Comparison of ENCODE assay signal across 1 cellular context in the genomic region with DNA sequence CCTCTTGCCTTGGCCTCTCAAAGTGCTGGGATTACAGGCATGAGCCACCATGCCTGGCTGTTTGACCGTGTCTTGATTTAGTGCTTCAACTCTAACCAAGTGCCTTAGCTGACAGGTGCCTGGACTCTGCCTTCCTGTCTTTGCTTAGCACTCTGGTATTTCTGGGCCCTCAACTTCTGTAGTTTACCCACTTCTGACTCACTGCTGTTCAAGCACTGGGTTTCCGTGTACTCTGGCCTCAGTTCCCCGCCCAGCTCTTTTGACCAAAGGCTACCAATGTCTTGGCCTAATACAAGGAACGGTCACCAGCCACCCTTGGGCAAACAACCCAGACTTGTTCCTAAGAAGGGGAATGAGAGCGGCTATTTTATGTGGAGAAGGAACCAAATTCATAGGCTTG.
A peak's percentile ranks its signal among the peaks of the same experiment; 100 is the strongest.
TF ChIP-seq lines count a peak whose summit lies in the region.

No MANE protein-coding gene starts in this region.

TF ChIP-seq in HepG2, 621 proteins besides CTCF, POLR2A, EP300 and RAD21 (continued from another document and continues in another):
- TF ChIP-seq, protein P1, sequence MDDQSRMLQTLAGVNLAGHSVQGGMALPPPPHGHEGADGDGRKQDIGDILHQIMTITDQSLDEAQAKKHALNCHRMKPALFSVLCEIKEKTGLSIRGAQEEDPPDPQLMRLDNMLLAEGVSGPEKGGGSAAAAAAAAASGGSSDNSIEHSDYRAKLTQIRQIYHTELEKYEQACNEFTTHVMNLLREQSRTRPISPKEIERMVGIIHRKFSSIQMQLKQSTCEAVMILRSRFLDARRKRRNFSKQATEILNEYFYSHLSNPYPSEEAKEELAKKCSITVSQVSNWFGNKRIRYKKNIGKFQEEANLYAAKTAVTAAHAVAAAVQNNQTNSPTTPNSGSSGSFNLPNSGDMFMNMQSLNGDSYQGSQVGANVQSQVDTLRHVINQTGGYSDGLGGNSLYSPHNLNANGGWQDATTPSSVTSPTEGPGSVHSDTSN (CRISPR knock-in tag; IDR thresholded peaks at IDR 0.05; ENCODE audit: borderline replicate concordance), result no peak
- TF ChIP-seq SYNCRIP (IDR thresholded peaks at IDR 0.05; ENCODE audit: insufficient read depth, low read depth, low read length) (no peak), FOXM1 (CRISPR knock-in tag; IDR thresholded peaks at IDR 0.05) (no peak), ZNF614 (CRISPR knock-in tag; IDR thresholded peaks at IDR 0.05; ENCODE audit: borderline replicate concordance) (no peak), SP2 (CRISPR knock-in tag; IDR thresholded peaks at IDR 0.05) (no peak), MYC (CRISPR knock-in tag; IDR thresholded peaks at IDR 0.05; ENCODE audit: borderline replicate concordance) (no peak; the same call in 1 of the 2 replicates), MZF1 (CRISPR knock-in tag; IDR thresholded peaks at IDR 0.05; ENCODE audit: borderline replicate concordance) (no peak), SMAD1 (CRISPR knock-in tag; IDR thresholded peaks at IDR 0.05; ENCODE audit: borderline replicate concordance, low read depth) (no peak), ESRRA (CRISPR knock-in tag; IDR thresholded peaks at IDR 0.05; ENCODE audit: low read depth) (0 out of 2 replicates have a peak, but pooled peaks have one; percentile 42), SRSF9 (IDR thresholded peaks at IDR 0.05; ENCODE audit: borderline replicate concordance, insufficient read depth, low read depth, low read length, poor library complexity, severe bottlenecking) (no peak), ZNF672 (CRISPR knock-in tag; IDR thresholded peaks at IDR 0.05) (no peak), ZNF33B (CRISPR knock-in tag; IDR thresholded peaks at IDR 0.05) (no peak), CC2D1A (CRISPR knock-in tag; IDR thresholded peaks at IDR 0.05) (no peak), FLYWCH1 (CRISPR knock-in tag; IDR thresholded peaks at IDR 0.05) (no peak), SPEN (CRISPR knock-in tag; IDR thresholded peaks at IDR 0.05; ENCODE audit: low read depth) (no peak), ZSCAN9 (CRISPR knock-in tag; IDR thresholded peaks at IDR 0.05; ENCODE audit: borderline replicate concordance) (no peak), SP1 (IDR thresholded peaks at IDR 0.05) (no peak), SP1 (CRISPR knock-in tag; IDR thresholded peaks at IDR 0.05) (no peak), CREM (IDR thresholded peaks at IDR 0.05) (peak; percentile 79), CREM (CRISPR knock-in tag; IDR thresholded peaks at IDR 0.05) (no peak), KDM2A (CRISPR knock-in tag; IDR thresholded peaks at IDR 0.05; ENCODE audit: borderline replicate concordance, low read depth) (no peak), ISX (CRISPR knock-in tag; conservative IDR thresholded peaks at IDR 0.05) (no peak), KLF16 (CRISPR knock-in tag; IDR thresholded peaks at IDR 0.05) (no peak), TSC22D2 (CRISPR knock-in tag; IDR thresholded peaks at IDR 0.05; ENCODE audit: borderline replicate concordance) (no peak), ZSCAN25 (CRISPR knock-in tag; IDR thresholded peaks at IDR 0.05) (no peak), SAP130 (CRISPR knock-in tag; IDR thresholded peaks at IDR 0.05; ENCODE audit: low read depth) (peak; percentile 71), GABPA (IDR thresholded peaks at IDR 0.05; ENCODE audit: low read depth, low read length) (no peak), GABPA (CRISPR knock-in tag; IDR thresholded peaks at IDR 0.05; ENCODE audit: low read depth) (no peak), LCORL (IDR thresholded peaks at IDR 0.05) (no peak), LCORL (CRISPR knock-in tag; IDR thresholded peaks at IDR 0.05) (peak; percentile 65), MATR3 (CRISPR knock-in tag; IDR thresholded peaks at IDR 0.05) (no peak), NFIC (IDR thresholded peaks at IDR 0.05; ENCODE audit: low read length) (peak; percentile 71; the same call in 1 of the 2 replicates), ZNF556 (CRISPR knock-in tag; IDR thresholded peaks at IDR 0.05; ENCODE audit: borderline replicate concordance) (peak; percentile 44; the same call in 1 of the 2 replicates), HHEX (CRISPR knock-in tag; IDR thresholded peaks at IDR 0.05) (no peak), FOSL2 (CRISPR knock-in tag; IDR thresholded peaks at IDR 0.05) (peak; percentile 97), THAP11 (CRISPR knock-in tag; IDR thresholded peaks at IDR 0.05) (no peak), SMARCE1 (IDR thresholded peaks at IDR 0.05; ENCODE audit: borderline replicate concordance) (peak; percentile 58; the same call in 1 of the 2 replicates)
- TF ChIP-seq, protein P2, sequence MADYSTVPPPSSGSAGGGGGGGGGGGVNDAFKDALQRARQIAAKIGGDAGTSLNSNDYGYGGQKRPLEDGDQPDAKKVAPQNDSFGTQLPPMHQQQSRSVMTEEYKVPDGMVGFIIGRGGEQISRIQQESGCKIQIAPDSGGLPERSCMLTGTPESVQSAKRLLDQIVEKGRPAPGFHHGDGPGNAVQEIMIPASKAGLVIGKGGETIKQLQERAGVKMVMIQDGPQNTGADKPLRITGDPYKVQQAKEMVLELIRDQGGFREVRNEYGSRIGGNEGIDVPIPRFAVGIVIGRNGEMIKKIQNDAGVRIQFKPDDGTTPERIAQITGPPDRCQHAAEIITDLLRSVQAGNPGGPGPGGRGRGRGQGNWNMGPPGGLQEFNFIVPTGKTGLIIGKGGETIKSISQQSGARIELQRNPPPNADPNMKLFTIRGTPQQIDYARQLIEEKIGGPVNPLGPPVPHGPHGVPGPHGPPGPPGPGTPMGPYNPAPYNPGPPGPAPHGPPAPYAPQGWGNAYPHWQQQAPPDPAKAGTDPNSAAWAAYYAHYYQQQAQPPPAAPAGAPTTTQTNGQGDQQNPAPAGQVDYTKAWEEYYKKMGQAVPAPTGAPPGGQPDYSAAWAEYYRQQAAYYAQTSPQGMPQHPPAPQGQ (CRISPR knock-in tag; IDR thresholded peaks at IDR 0.05; ENCODE audit: borderline replicate concordance), result no peak
- TF ChIP-seq, protein P3, sequence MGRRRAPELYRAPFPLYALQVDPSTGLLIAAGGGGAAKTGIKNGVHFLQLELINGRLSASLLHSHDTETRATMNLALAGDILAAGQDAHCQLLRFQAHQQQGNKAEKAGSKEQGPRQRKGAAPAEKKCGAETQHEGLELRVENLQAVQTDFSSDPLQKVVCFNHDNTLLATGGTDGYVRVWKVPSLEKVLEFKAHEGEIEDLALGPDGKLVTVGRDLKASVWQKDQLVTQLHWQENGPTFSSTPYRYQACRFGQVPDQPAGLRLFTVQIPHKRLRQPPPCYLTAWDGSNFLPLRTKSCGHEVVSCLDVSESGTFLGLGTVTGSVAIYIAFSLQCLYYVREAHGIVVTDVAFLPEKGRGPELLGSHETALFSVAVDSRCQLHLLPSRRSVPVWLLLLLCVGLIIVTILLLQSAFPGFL (CRISPR knock-in tag; IDR thresholded peaks at IDR 0.05), result no peak
- TF ChIP-seq, protein P4, sequence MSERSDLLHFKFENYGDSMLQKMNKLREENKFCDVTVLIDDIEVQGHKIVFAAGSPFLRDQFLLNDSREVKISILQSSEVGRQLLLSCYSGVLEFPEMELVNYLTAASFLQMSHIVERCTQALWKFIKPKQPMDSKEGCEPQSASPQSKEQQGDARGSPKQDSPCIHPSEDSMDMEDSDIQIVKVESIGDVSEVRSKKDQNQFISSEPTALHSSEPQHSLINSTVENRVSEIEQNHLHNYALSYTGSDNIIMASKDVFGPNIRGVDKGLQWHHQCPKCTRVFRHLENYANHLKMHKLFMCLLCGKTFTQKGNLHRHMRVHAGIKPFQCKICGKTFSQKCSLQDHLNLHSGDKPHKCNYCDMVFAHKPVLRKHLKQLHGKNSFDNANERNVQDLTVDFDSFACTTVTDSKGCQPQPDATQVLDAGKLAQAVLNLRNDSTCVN (CRISPR knock-in tag; IDR thresholded peaks at IDR 0.05; ENCODE audit: borderline replicate concordance), result no peak
- TF ChIP-seq, protein P5, sequence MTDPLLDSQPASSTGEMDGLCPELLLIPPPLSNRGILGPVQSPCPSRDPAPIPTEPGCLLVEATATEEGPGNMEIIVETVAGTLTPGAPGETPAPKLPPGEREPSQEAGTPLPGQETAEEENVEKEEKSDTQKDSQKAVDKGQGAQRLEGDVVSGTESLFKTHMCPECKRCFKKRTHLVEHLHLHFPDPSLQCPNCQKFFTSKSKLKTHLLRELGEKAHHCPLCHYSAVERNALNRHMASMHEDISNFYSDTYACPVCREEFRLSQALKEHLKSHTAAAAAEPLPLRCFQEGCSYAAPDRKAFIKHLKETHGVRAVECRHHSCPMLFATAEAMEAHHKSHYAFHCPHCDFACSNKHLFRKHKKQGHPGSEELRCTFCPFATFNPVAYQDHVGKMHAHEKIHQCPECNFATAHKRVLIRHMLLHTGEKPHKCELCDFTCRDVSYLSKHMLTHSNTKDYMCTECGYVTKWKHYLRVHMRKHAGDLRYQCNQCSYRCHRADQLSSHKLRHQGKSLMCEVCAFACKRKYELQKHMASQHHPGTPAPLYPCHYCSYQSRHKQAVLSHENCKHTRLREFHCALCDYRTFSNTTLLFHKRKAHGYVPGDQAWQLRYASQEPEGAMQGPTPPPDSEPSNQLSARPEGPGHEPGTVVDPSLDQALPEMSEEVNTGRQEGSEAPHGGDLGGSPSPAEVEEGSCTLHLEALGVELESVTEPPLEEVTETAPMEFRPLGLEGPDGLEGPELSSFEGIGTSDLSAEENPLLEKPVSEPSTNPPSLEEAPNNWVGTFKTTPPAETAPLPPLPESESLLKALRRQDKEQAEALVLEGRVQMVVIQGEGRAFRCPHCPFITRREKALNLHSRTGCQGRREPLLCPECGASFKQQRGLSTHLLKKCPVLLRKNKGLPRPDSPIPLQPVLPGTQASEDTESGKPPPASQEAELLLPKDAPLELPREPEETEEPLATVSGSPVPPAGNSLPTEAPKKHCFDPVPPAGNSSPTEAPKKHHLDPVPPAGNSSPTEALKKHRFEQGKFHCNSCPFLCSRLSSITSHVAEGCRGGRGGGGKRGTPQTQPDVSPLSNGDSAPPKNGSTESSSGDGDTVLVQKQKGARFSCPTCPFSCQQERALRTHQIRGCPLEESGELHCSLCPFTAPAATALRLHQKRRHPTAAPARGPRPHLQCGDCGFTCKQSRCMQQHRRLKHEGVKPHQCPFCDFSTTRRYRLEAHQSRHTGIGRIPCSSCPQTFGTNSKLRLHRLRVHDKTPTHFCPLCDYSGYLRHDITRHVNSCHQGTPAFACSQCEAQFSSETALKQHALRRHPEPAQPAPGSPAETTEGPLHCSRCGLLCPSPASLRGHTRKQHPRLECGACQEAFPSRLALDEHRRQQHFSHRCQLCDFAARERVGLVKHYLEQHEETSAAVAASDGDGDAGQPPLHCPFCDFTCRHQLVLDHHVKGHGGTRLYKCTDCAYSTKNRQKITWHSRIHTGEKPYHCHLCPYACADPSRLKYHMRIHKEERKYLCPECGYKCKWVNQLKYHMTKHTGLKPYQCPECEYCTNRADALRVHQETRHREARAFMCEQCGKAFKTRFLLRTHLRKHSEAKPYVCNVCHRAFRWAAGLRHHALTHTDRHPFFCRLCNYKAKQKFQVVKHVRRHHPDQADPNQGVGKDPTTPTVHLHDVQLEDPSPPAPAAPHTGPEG (CRISPR knock-in tag; IDR thresholded peaks at IDR 0.05), result no peak
- TF ChIP-seq, protein P6, sequence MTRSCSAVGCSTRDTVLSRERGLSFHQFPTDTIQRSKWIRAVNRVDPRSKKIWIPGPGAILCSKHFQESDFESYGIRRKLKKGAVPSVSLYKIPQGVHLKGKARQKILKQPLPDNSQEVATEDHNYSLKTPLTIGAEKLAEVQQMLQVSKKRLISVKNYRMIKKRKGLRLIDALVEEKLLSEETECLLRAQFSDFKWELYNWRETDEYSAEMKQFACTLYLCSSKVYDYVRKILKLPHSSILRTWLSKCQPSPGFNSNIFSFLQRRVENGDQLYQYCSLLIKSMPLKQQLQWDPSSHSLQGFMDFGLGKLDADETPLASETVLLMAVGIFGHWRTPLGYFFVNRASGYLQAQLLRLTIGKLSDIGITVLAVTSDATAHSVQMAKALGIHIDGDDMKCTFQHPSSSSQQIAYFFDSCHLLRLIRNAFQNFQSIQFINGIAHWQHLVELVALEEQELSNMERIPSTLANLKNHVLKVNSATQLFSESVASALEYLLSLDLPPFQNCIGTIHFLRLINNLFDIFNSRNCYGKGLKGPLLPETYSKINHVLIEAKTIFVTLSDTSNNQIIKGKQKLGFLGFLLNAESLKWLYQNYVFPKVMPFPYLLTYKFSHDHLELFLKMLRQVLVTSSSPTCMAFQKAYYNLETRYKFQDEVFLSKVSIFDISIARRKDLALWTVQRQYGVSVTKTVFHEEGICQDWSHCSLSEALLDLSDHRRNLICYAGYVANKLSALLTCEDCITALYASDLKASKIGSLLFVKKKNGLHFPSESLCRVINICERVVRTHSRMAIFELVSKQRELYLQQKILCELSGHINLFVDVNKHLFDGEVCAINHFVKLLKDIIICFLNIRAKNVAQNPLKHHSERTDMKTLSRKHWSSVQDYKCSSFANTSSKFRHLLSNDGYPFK (CRISPR knock-in tag; IDR thresholded peaks at IDR 0.05; ENCODE audit: borderline replicate concordance), result no peak
- TF ChIP-seq, protein P7, sequence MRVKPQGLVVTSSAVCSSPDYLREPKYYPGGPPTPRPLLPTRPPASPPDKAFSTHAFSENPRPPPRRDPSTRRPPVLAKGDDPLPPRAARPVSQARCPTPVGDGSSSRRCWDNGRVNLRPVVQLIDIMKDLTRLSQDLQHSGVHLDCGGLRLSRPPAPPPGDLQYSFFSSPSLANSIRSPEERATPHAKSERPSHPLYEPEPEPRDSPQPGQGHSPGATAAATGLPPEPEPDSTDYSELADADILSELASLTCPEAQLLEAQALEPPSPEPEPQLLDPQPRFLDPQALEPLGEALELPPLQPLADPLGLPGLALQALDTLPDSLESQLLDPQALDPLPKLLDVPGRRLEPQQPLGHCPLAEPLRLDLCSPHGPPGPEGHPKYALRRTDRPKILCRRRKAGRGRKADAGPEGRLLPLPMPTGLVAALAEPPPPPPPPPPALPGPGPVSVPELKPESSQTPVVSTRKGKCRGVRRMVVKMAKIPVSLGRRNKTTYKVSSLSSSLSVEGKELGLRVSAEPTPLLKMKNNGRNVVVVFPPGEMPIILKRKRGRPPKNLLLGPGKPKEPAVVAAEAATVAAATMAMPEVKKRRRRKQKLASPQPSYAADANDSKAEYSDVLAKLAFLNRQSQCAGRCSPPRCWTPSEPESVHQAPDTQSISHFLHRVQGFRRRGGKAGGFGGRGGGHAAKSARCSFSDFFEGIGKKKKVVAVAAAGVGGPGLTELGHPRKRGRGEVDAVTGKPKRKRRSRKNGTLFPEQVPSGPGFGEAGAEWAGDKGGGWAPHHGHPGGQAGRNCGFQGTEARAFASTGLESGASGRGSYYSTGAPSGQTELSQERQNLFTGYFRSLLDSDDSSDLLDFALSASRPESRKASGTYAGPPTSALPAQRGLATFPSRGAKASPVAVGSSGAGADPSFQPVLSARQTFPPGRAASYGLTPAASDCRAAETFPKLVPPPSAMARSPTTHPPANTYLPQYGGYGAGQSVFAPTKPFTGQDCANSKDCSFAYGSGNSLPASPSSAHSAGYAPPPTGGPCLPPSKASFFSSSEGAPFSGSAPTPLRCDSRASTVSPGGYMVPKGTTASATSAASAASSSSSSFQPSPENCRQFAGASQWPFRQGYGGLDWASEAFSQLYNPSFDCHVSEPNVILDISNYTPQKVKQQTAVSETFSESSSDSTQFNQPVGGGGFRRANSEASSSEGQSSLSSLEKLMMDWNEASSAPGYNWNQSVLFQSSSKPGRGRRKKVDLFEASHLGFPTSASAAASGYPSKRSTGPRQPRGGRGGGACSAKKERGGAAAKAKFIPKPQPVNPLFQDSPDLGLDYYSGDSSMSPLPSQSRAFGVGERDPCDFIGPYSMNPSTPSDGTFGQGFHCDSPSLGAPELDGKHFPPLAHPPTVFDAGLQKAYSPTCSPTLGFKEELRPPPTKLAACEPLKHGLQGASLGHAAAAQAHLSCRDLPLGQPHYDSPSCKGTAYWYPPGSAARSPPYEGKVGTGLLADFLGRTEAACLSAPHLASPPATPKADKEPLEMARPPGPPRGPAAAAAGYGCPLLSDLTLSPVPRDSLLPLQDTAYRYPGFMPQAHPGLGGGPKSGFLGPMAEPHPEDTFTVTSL (CRISPR knock-in tag; IDR thresholded peaks at IDR 0.05; ENCODE audit: borderline replicate concordance), result peak; percentile 96
